In genomic region chr10:110497438-110498086, GRCh38 we compare ENCODE assay signal across 8 cellular contexts. TPM values are rescaled to one million over a fixed set of nuclear protein-coding genes. Genes with fewer than 3 reads are reported as not detected.
DNase-seq lines count a peak whose midpoint lies in the region; ATAC-seq and TF ChIP-seq lines count a peak whose summit lies in the region.

Gene DUSP5 (plus strand): TSS chr10:110497907. CDS start chr10:110498122, 215 bp downstream.

- peak; percentile 56 to 90 (median 74) for TF ChIP-seq POLR2A in spleen (IDR thresholded peaks at IDR 0.05)

- TF ChIP-seq CTCF in AG04450 (IDR thresholded peaks at IDR 0.05; ENCODE audit: low read depth, low read length) (no peak), spleen (IDR thresholded peaks at IDR 0.05 in 8 of 11, conservative IDR thresholded peaks at IDR 0.05 in 3 of 11) (peak in 3 of 11 experiments; percentile 9 to 41 (median 25))

- H3K4me3 ChIP-seq in AG04450 (ENCODE audit: low read depth, low read length) (peak within 1 kb of the TSS; percentile 86), spleen (peak within 1 kb of the TSS; percentile 46 to 75 (median 66))

- peak within 1 kb of the TSS; percentile 87 for H3K27ac ChIP-seq in AG04450 (ENCODE audit: low read depth, low read length)
- H3K27ac ChIP-seq in caudate nucleus (ENCODE audit: low read depth, low read length) = peak within 1 kb of the TSS; percentile 78
- peak within 1 kb of the TSS; percentile 87 to 95 (median 91) for H3K27ac ChIP-seq in spleen

- peak; percentile 42 for ATAC-seq in GM18861 (IDR thresholded peaks at IDR 0.05; ENCODE audit: unreplicated experiment)
- peak; percentile 54 for ATAC-seq in HG03066 (IDR thresholded peaks at IDR 0.05; ENCODE audit: low read depth, unreplicated experiment)

- no peaks in the 10 kb centered on the region for H3K27me3 ChIP-seq in AG04450 (ENCODE audit: control insufficient read depth, insufficient read depth, low read length)
- H3K27me3 ChIP-seq in spleen (replicated peaks in 1 of 7) = peaks cover 0 to 29% (median 0%) of the 10 kb centered on the region in 7 donors

- peaks cover 37 to 67% (median 59%) of the 10 kb centered on the region in 6 donors for H3K4me1 ChIP-seq in spleen

- H3K36me3 ChIP-seq in spleen = no peaks in the 10 kb centered on the region

- POLR2A ChIA-PET in AG04450 (lab: Yijun Ruan, JAX) = interaction anchor here (0.5 to 1.6 kb wide), 6 partner anchors 10 to 161 kb away, joined by 3 to 5 read pairs (median 4); no protein-coding TSS in a partner anchor

- CTCF ChIA-PET in AG04450 (lab: Charles Lee) = interaction anchor here (0.6 to 1.2 kb wide), 3 partner anchors 144 to 192 kb away, joined by 3 to 4 read pairs (median 4); no protein-coding TSS in a partner anchor

- DNase-seq in AG04450 (ENCODE audit: low read depth, low spot score) = peak; percentile 83
- peak; percentile 84 for DNase-seq in NCI-H345 (lab: John Stamatoyannopoulos, UW)
- DNase-seq in activated CD4-positive, CD25-positive, alpha-beta regulatory T cell (lab: John Stamatoyannopoulos, UW) = peak; percentile 88 to 90 (median 90)
- DNase-seq in caudate nucleus (lab: John Stamatoyannopoulos, UW) = peak; percentile 11 to 95 (median 85)
- peak; percentile 94 for DNase-seq in inferior parietal cortex (ENCODE audit: extremely low spot score)
- DNase-seq in spleen = peak; percentile 98

- H3K9me3 ChIP-seq in AG04450 (ENCODE audit: control insufficient read depth, insufficient read depth, low read length) = peaks cover 4% of the 10 kb centered on the region; the same call in 1 of the 2 replicates
- no peaks in the 10 kb centered on the region for H3K9me3 ChIP-seq in spleen

- intact Hi-C loops in spleen (cut with DNase I; ENCODE audit: low total_unique reads) = no loop called here

- WGBS in spleen, 5 donors = 0 to 1% (median 0%) methylated on average over 50 to 98 of the region's 98 CpGs

RNA-seq across cellular contexts. Expression of gene DUSP5, which starts in this region (rescaled TPM):
- polyA plus RNA-seq in AG04450 (2011; rRNA removed) (35.7 and 39.6 TPM in 2 replicates), spleen (10 to 100 TPM in 2 of 3 donors, 1 to 10 TPM in 1; 9.7 to 17.2 (median 15.7) TPM)
- polyA minus RNA-seq in AG04450 (2011; rRNA and poly(A)+ RNA removed) = 93.1 and 158 TPM in 2 replicates
- total RNA-seq in spleen = 10 to 100 TPM; 17.2 to 71.8 (median 35.6) TPM

Comparison
In these comparisons a context has a peak if more than half of its experiments do, and no peak if none do; other contexts are left out.
1. Peak in every context shown above with its lines: DNase-seq, ATAC-seq, H3K4me3 ChIP-seq and H3K27ac ChIP-seq.